ENCODE assay signal across 16 cellular contexts in the genomic region with DNA sequence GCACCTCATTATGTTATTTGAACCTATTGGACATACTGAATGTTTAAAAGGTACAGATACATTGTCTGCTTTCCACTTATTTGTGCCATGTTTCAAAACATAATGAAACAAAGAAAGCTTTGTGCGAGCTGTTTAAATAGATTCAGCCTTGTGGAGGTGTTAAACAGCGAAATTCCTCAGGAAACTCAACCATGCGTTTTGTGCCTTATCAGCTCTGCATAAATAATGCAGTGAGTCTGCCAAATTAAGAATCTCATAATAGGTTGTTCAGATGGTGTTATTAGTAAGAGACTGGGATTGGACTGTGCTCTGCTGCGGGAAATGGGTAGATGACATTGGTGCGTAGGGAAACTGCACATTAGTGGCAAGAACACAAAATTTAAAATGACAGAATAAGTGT.
DNase-seq lines count a peak whose midpoint lies in the region; ATAC-seq and TF ChIP-seq lines count a peak whose summit lies in the region.
"Had no signal": no experiment of that assay in that cellular context is flagged by ENCODE, and none has a peak within 500 bp of the region (broad histone marks: within the 10 kb centered on the region; RNA-seq: fewer than 3 reads in every experiment).

No MANE protein-coding gene starts in this region.

- dilution Hi-C loops in mammary epithelial cell (cut with HindIII; ENCODE audit: low sequenced_read_pairs) (no loop called here), IMR-90 (cut with HindIII; ENCODE audit: low sequenced_read_pairs, unreplicated experiment) (no loop called here)

- TF ChIP-seq RAD21 in IMR-90 (IDR thresholded peaks at IDR 0.05; ENCODE audit: low read length), result no peak

- TF ChIP-seq CTCF in MCF 10A (IDR thresholded peaks at IDR 0.05; ENCODE audit: unreplicated experiment) (no peak), mammary epithelial cell (conservative IDR thresholded peaks at IDR 0.05 in 1 of 2, IDR thresholded peaks at IDR 0.05 in 1 of 2; ENCODE audit: extremely low read depth in 1 of 2, insufficient read depth in 1 of 2, low read depth in 1 of 2, low read length in 2 of 2) (no peak), IMR-90 (conservative IDR thresholded peaks at IDR 0.05; ENCODE audit: low read depth, low read length) (no peak), endodermal cell (conservative IDR thresholded peaks at IDR 0.05) (no peak)

- H3K23ac ChIP-seq in IMR-90 (ENCODE audit: low read depth, low read length), result peak overlapping the region; percentile 11
- H3K23ac ChIP-seq in neuronal stem cell (ENCODE audit: low read depth, low read length, poor library complexity), result no peak overlapping the region

- H3K9me1 ChIP-seq in IMR-90 (ENCODE audit: insufficient read depth, low read length), result no peaks in the 10 kb centered on the region

- H3K4ac ChIP-seq in IMR-90 (ENCODE audit: low read depth, low read length) (peak overlapping the region; percentile 45; the same call in 1 of the 2 replicates), neuronal stem cell (ENCODE audit: low read length) (no peak overlapping the region)

- no peaks in the 10 kb centered on the region for H3K36me3 Mint-ChIP-seq in MCF 10A (ENCODE audit: insufficient read depth, unreplicated experiment)
- no peaks in the 10 kb centered on the region for H3K36me3 Mint-ChIP-seq in endodermal cell (ENCODE audit: low read depth)

- H3K27me3 ChIP-seq in mammary epithelial cell (ENCODE audit: insufficient read depth, low read length), result no peaks in the 10 kb centered on the region
- H3K27me3 ChIP-seq in IMR-90 (ENCODE audit: control insufficient read depth, insufficient read depth, low read length), result no peaks in the 10 kb centered on the region
- no peaks in the 10 kb centered on the region for H3K27me3 ChIP-seq in endodermal cell (ENCODE audit: control insufficient read depth, insufficient read depth, low read length, poor library complexity, severe bottlenecking)
- no peaks in the 10 kb centered on the region for H3K27me3 ChIP-seq in neuronal stem cell (ENCODE audit: control insufficient read depth in 3 of 3, insufficient read depth in 3 of 3, low read depth in 1 of 3, low read length in 3 of 3)

- peak overlapping the region; percentile 57 for H4K91ac ChIP-seq in IMR-90 (ENCODE audit: insufficient read depth, low read depth, low read length)
- H4K91ac ChIP-seq in neuronal stem cell (ENCODE audit: low read depth, low read length, poor library complexity), result no peak overlapping the region

- H3K14ac ChIP-seq in IMR-90 (replicated peaks; ENCODE audit: low read depth, low read length), result peak overlapping the region; percentile 61; the same call in 1 of the 2 replicates
- H3K14ac ChIP-seq in neuronal stem cell (ENCODE audit: low read length), result no peak overlapping the region

- no peak overlapping the region for H2BK5ac ChIP-seq in IMR-90 (ENCODE audit: low read depth, low read length, poor library complexity, severe bottlenecking)
- no peak overlapping the region for H2BK5ac ChIP-seq in neuronal stem cell (ENCODE audit: low read length)

- in situ Hi-C loops in mammary epithelial cell (cut with MboI; ENCODE audit: low sequenced_read_pairs in 2 of 2), result no loop called here
- in situ Hi-C loops in IMR-90 (cut with MboI; ENCODE audit: low sequenced_read_pairs), result no loop called here

- H2BK120ac ChIP-seq in IMR-90 (ENCODE audit: low read depth, low read length) (peak overlapping the region; percentile 77), neuronal stem cell (ENCODE audit: low read depth, low read length) (no peak overlapping the region)

- H3K36me3 ChIP-seq in mammary epithelial cell (ENCODE audit: insufficient read depth, low read length) (no peaks in the 10 kb centered on the region), IMR-90 (ENCODE audit: control insufficient read depth, insufficient read depth, low read length) (no peaks in the 10 kb centered on the region), endodermal cell (ENCODE audit: control insufficient read depth, insufficient read depth, low read length) (no peaks in the 10 kb centered on the region), neuronal stem cell (replicated peaks in 1 of 2; ENCODE audit: control insufficient read depth in 2 of 2, insufficient read depth in 2 of 2, low read length in 2 of 2) (no peaks in the 10 kb centered on the region)

- peak overlapping the region in 1 of 2 experiments; percentile 83; a peak in 2 of 4 replicates for H4K8ac ChIP-seq in IMR-90 (ENCODE audit: low read depth in 2 of 2, low read length in 2 of 2)
- H4K8ac ChIP-seq in neuronal stem cell (ENCODE audit: low read depth, low read length), result no peak overlapping the region

- H3K27me3 Mint-ChIP-seq in MCF 10A (ENCODE audit: insufficient read depth, unreplicated experiment), result no peaks in the 10 kb centered on the region
- H3K27me3 Mint-ChIP-seq in endodermal cell (ENCODE audit: insufficient read depth), result peaks cover 2% of the 10 kb centered on the region

- H3K27ac ChIP-seq in mammary epithelial cell (ENCODE audit: insufficient read depth, low read depth, low read length) (no peak overlapping the region), IMR-90 (ENCODE audit: insufficient read depth, low read length) (no peak overlapping the region), endodermal cell (ENCODE audit: low read depth, low read length) (no peak overlapping the region), neuronal stem cell (replicated peaks; ENCODE audit: low read length) (no peak overlapping the region)
- H3K27ac ChIP-seq: C4-2B, PC-9 had no signal

- H3K9ac ChIP-seq in mammary epithelial cell (ENCODE audit: insufficient read depth, low read length) (no peak overlapping the region), IMR-90 (ENCODE audit: low read depth, low read length) (no peak overlapping the region), endodermal cell (ENCODE audit: extremely low read depth, low read length, poor library complexity, severe bottlenecking) (no peak overlapping the region), neuronal stem cell (ENCODE audit: low read depth, low read length, poor library complexity) (no peak overlapping the region)

- H2AK5ac ChIP-seq in IMR-90 (ENCODE audit: low read depth, low read length), result no peak overlapping the region
- no peak overlapping the region for H2AK5ac ChIP-seq in neuronal stem cell (ENCODE audit: low read depth, low read length)

- TF ChIP-seq POLR2A in IMR-90 (IDR thresholded peaks at IDR 0.05; ENCODE audit: low read depth, low read length), result no peak

- H3K4me1 Mint-ChIP-seq in MCF 10A (ENCODE audit: insufficient read depth, unreplicated experiment) (peaks cover 16% of the 10 kb centered on the region), endodermal cell (peaks cover 9% of the 10 kb centered on the region)
- H3K4me1 Mint-ChIP-seq: H9 had no signal

- no peaks in the 10 kb centered on the region for H3K79me2 ChIP-seq in mammary epithelial cell (ENCODE audit: insufficient read depth, low read length)

- DNase-seq in MCF 10A (ENCODE audit: unreplicated experiment) (no peak), mammary epithelial cell (no peak), IMR-90 (no peak), endodermal cell (no peak), neuronal stem cell (ENCODE audit: low spot score) (peak; percentile 18), NCI-H748 (lab: John Stamatoyannopoulos, UW; ENCODE audit: unreplicated experiment) (no peak), NCI-H1048 (lab: John Stamatoyannopoulos, UW) (no peak), HT-29 (ENCODE audit: low spot score) (no peak)
- DNase-seq: 8988T, DMS153, H9, NCI-H2107, NCI-H345, NCI-H69, PC-9 had no signal

- H3K4me3 Mint-ChIP-seq in MCF 10A (ENCODE audit: unreplicated experiment) (peak overlapping the region; percentile 35), endodermal cell (no peak overlapping the region)
- H3K4me3 Mint-ChIP-seq: H9 had no signal

- BruUV-seq in MCF 10A (replicated peaks; lab: Mats Ljungman, UMichigan) (no TSS peak), mammary epithelial cell (replicated peaks; lab: Mats Ljungman, UMichigan) (no TSS peak), IMR-90 (replicated peaks; lab: Mats Ljungman, UMichigan) (no TSS peak)

- ATAC-seq in IMR-90 (ENCODE audit: low read depth), result no peak

- H2AK9ac ChIP-seq in IMR-90 (replicated peaks; ENCODE audit: low read depth, low read length, poor library complexity), result no peak overlapping the region

- H2AFZ ChIP-seq in mammary epithelial cell (ENCODE audit: low read depth, low read length), result no peak overlapping the region
- H2AFZ ChIP-seq in IMR-90 (replicated peaks; ENCODE audit: low read length, poor library complexity), result no peak overlapping the region
- H2AFZ ChIP-seq in neuronal stem cell (ENCODE audit: low read length), result no peak overlapping the region
- H2AFZ ChIP-seq: PC-9 had no signal

- 2% methylated on average over 5 of the region's 5 CpGs for WGBS in mammary epithelial cell (ENCODE audit: low coverage, missing lambda C conversion rate)
- 65% methylated on average over 2 of the region's 5 CpGs; no CpG with 5 or more reads in 1 of the 2 experiments for WGBS in IMR-90 (ENCODE audit: extremely low coverage in 2 of 2, insufficient read length in 1 of 2), 2 experiments
- 72 to 83% methylated on average over 5 of the region's 5 CpGs for WGBS in endodermal cell (ENCODE audit: insufficient coverage in 1 of 2, insufficient read length in 1 of 2), 2 experiments
- WGBS in neuronal stem cell (ENCODE audit: extremely low coverage in 2 of 2, insufficient read length in 2 of 2, insufficient replicate concordance in 1 of 2), 2 donors, result no CpG with 5 or more reads among the region's 5 CpGs

- H3K56ac ChIP-seq in IMR-90 (ENCODE audit: extremely low read depth, insufficient read depth, low read length), result no peak overlapping the region; the same call in 1 of the 2 replicates

- peak overlapping the region; percentile 88 for H2BK20ac ChIP-seq in IMR-90 (ENCODE audit: low read depth, low read length)

- H3K4me2 ChIP-seq in mammary epithelial cell (ENCODE audit: insufficient read depth, low read depth, low read length), result no peak overlapping the region
- H3K4me2 ChIP-seq in IMR-90 (ENCODE audit: low read depth, low read length), result peak overlapping the region; percentile 14; the same call in 1 of the 2 replicates
- peak overlapping the region; percentile 26 for H3K4me2 ChIP-seq in neuronal stem cell (ENCODE audit: insufficient read depth, low read length, poor library complexity, severe bottlenecking)
- H3K4me2 ChIP-seq: PC-9 had no signal

- intact Hi-C loops in MCF 10A (cut with micrococcal nuclease) (no loop called here), mammary epithelial cell (cut with micrococcal nuclease) (no loop called here), IMR-90 (cut with micrococcal nuclease) (no loop called here)

- H3K79me1 ChIP-seq in IMR-90 (ENCODE audit: low read depth in 1 of 2, low read length in 2 of 2) (no peaks in the 10 kb centered on the region), neuronal stem cell (ENCODE audit: low read depth, low read length) (no peaks in the 10 kb centered on the region)

- CTCF ChIA-PET in MCF 10A (lab: Yijun Ruan, JAX), result interaction anchor here (0.5 to 0.6 kb wide), 2 partner anchors 192 to 710 kb away, joined by 3 read pairs; no protein-coding TSS in a partner anchor
- CTCF ChIA-PET in mammary epithelial cell (lab: Charles Lee; ENCODE audit: low non-redundant PET), result no interaction called here
- CTCF ChIA-PET in IMR-90 (lab: Yijun Ruan, JAX), result no interaction called here

- POLR2A ChIA-PET in MCF 10A (lab: Yijun Ruan, JAX), result interaction anchor here (0.7 to 1.7 kb wide), 4 partner anchors 11 to 87 kb away, joined by 3 to 5 read pairs (median 4); no protein-coding TSS in a partner anchor
- POLR2A ChIA-PET in IMR-90 (lab: Charles Lee; ENCODE audit: unreplicated experiment), result no interaction called here

- H2BK12ac ChIP-seq in neuronal stem cell (ENCODE audit: low read length), result no peak overlapping the region

- H3K27ac Mint-ChIP-seq in MCF 10A (ENCODE audit: low read depth, unreplicated experiment), result no peak overlapping the region
- H3K27ac Mint-ChIP-seq in endodermal cell, result peak overlapping the region; percentile 32
- H3K27ac Mint-ChIP-seq: H9 had no signal

- peaks cover 4% of the 10 kb centered on the region for H3K9me3 ChIP-seq in mammary epithelial cell (replicated peaks; ENCODE audit: insufficient read depth, low read length)
- no peaks in the 10 kb centered on the region for H3K9me3 ChIP-seq in IMR-90 (ENCODE audit: control insufficient read depth, insufficient read depth, low read length)
- H3K9me3 ChIP-seq in endodermal cell (ENCODE audit: control insufficient read depth, low read length), result peaks cover 16% of the 10 kb centered on the region
- no peaks in the 10 kb centered on the region for H3K9me3 ChIP-seq in neuronal stem cell (replicated peaks in 1 of 2; ENCODE audit: control insufficient read depth in 2 of 2, insufficient read depth in 1 of 2, low read depth in 1 of 2, low read length in 2 of 2)

- H4K5ac ChIP-seq in IMR-90 (ENCODE audit: low read depth, low read length), result peak overlapping the region; percentile 12; the same call in 1 of the 2 replicates

- no peaks in the 10 kb centered on the region for H3K4me1 ChIP-seq in mammary epithelial cell (ENCODE audit: insufficient read depth, low read length)
- H3K4me1 ChIP-seq in IMR-90 (ENCODE audit: control insufficient read depth, insufficient read depth, low read length), result peaks cover 3% of the 10 kb centered on the region; the same call in 1 of the 2 replicates
- H3K4me1 ChIP-seq in endodermal cell (ENCODE audit: control insufficient read depth, insufficient read depth, low read length), result no peaks in the 10 kb centered on the region
- peaks cover 0 to 2% of the 10 kb centered on the region in 2 donors for H3K4me1 ChIP-seq in neuronal stem cell (ENCODE audit: control insufficient read depth in 2 of 2, insufficient read depth in 1 of 2, low read depth in 1 of 2, low read length in 2 of 2)

- H3K4me3 ChIP-seq in mammary epithelial cell (replicated peaks in 1 of 3; ENCODE audit: insufficient read depth in 1 of 3, low read depth in 2 of 3, low read length in 3 of 3) (no peak overlapping the region), IMR-90 (ENCODE audit: insufficient read depth, low read depth, low read length) (no peak overlapping the region), endodermal cell (ENCODE audit: low read length) (no peak overlapping the region), neuronal stem cell (ENCODE audit: low read length in 2 of 2) (no peak overlapping the region)
- H3K4me3 ChIP-seq: PC-9 had no signal

- no peaks in the 10 kb centered on the region for H4K20me1 ChIP-seq in mammary epithelial cell (ENCODE audit: insufficient read depth, low read length)
- no peaks in the 10 kb centered on the region for H4K20me1 ChIP-seq in IMR-90 (ENCODE audit: insufficient read depth, low read length)

- H3K18ac ChIP-seq in IMR-90 (ENCODE audit: low read depth, low read length) (peak overlapping the region; percentile 44; the same call in 1 of the 2 replicates), neuronal stem cell (ENCODE audit: low read length) (no peak overlapping the region)

- peaks cover 15% of the 10 kb centered on the region for H3K9me3 Mint-ChIP-seq in MCF 10A (ENCODE audit: unreplicated experiment)
- peaks cover 21% of the 10 kb centered on the region for H3K9me3 Mint-ChIP-seq in endodermal cell

- H2BK15ac ChIP-seq in IMR-90 (ENCODE audit: low read depth, low read length), result peak overlapping the region; percentile 62; the same call in 1 of the 3 replicates
- no peak overlapping the region for H2BK15ac ChIP-seq in neuronal stem cell (ENCODE audit: low read length)
